1 cellular context compared by ENCODE assay signal in the genomic region with DNA sequence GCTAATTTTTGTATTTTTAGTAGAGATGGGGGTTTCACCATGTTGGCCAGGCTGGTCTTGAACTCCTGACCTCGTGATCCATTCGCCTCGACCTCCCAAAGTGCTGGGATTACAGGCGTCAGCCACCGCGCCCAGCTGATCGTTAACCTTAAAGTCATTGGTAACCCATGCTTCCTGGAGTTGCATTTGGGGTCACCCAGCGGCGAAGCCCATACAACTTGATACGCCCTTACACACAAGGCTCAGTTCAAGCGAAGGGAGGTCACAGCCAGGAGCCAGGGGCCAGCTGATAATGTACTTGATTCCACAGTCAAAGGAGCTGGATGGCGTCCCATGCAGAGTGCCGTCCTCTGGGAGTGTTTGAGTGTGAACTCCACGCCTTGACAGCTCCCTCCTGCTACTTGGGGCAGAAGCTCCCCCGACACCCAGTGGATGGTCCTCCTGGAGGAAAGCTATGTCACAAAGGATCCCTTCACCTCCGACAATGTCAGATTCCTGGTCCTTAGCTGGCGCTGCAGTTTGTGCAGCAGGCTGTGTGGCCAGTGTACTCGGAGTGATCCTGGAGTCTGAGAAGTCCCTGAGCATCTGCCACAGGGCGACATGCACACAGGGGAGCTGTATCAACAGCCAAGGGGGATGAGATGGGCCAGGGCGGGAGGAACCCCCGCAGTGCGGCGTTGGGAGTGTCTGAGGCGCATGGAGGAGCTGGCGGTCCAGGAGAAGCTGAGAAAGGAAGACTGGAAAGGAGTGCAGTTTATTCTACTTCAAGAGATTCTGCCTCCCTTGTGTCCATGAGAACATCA.
A peak's percentile ranks its signal among the peaks of the same experiment; 100 is the strongest.
TF ChIP-seq lines count a peak whose summit lies in the region.

No MANE protein-coding gene starts in this region.

TF ChIP-seq in GM12878, 131 proteins besides CTCF, POLR2A, EP300 and RAD21:
- TF ChIP-seq IRF4 (IDR thresholded peaks at IDR 0.05; ENCODE audit: low read depth, low read length) (no peak), RELA (IDR thresholded peaks at IDR 0.05; ENCODE audit: borderline replicate concordance, partially characterized antibody) (no peak), NFYA (IDR thresholded peaks at IDR 0.05; ENCODE audit: borderline replicate concordance, low read depth, low read length) (no peak), BACH1 (IDR thresholded peaks at IDR 0.05; ENCODE audit: borderline replicate concordance) (no peak), HDGF (IDR thresholded peaks at IDR 0.05) (no peak)
- TF ChIP-seq, protein P1, sequence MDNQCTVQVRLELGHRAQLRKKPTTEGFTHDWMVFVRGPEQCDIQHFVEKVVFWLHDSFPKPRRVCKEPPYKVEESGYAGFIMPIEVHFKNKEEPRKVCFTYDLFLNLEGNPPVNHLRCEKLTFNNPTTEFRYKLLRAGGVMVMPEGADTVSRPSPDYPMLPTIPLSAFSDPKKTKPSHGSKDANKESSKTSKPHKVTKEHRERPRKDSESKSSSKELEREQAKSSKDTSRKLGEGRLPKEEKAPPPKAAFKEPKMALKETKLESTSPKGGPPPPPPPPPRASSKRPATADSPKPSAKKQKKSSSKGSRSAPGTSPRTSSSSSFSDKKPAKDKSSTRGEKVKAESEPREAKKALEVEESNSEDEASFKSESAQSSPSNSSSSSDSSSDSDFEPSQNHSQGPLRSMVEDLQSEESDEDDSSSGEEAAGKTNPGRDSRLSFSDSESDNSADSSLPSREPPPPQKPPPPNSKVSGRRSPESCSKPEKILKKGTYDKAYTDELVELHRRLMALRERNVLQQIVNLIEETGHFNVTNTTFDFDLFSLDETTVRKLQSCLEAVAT (IDR thresholded peaks at IDR 0.05): peak; percentile 97
- TF ChIP-seq, protein P2, sequence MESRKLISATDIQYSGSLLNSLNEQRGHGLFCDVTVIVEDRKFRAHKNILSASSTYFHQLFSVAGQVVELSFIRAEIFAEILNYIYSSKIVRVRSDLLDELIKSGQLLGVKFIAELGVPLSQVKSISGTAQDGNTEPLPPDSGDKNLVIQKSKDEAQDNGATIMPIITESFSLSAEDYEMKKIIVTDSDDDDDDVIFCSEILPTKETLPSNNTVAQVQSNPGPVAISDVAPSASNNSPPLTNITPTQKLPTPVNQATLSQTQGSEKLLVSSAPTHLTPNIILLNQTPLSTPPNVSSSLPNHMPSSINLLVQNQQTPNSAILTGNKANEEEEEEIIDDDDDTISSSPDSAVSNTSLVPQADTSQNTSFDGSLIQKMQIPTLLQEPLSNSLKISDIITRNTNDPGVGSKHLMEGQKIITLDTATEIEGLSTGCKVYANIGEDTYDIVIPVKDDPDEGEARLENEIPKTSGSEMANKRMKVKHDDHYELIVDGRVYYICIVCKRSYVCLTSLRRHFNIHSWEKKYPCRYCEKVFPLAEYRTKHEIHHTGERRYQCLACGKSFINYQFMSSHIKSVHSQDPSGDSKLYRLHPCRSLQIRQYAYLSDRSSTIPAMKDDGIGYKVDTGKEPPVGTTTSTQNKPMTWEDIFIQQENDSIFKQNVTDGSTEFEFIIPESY (IDR thresholded peaks at IDR 0.05): peak; percentile 50; the same call in 1 of the 2 replicates
